Comparison of ENCODE assay signal across 1 cellular context in genomic region chr5:1185652-1186350, GRCh38.
A peak's percentile ranks its signal among the peaks of the same experiment; 100 is the strongest.
TF ChIP-seq lines count a peak whose summit lies in the region.

No MANE protein-coding gene starts in this region.

TF ChIP-seq in K562, 482 proteins besides CTCF, POLR2A, EP300 and RAD21 (continued from another document and continues in another):
- TF ChIP-seq ZBTB33 (CRISPR knock-in tag; IDR thresholded peaks at IDR 0.05) (no peak), ZNF79 (CRISPR knock-in tag; IDR thresholded peaks at IDR 0.05; ENCODE audit: low read depth) (peak; percentile 28; the same call in 1 of the 2 replicates), SLC30A9 (CRISPR knock-in tag; IDR thresholded peaks at IDR 0.05) (no peak), KLF13 (tag; IDR thresholded peaks at IDR 0.05; ENCODE audit: borderline replicate concordance, low read depth) (peak; percentile 62; the same call in 1 of the 2 replicates), KAT8 (IDR thresholded peaks at IDR 0.05; ENCODE audit: low read depth) (no peak), GABPB1 (CRISPR knock-in tag; IDR thresholded peaks at IDR 0.05) (no peak), ATF2 (CRISPR knock-in tag; IDR thresholded peaks at IDR 0.05) (no peak), MIER1 (IDR thresholded peaks at IDR 0.05; ENCODE audit: low read depth) (0 out of 2 replicates have a peak, but pooled peaks have one; percentile 46), TRIM24 (IDR thresholded peaks at IDR 0.05) (peak; percentile 90 to 94), VEZF1 (CRISPR knock-in tag; IDR thresholded peaks at IDR 0.05) (peak; percentile 75), AFF1 (IDR thresholded peaks at IDR 0.05; ENCODE audit: low read depth in 1 of 2, partially characterized antibody in 2 of 2) (peak in 1 of 2 experiments; percentile 48), HMGXB4 (CRISPR knock-in tag; IDR thresholded peaks at IDR 0.05) (no peak), MECOM (CRISPR knock-in tag; IDR thresholded peaks at IDR 0.05) (peak; percentile 78; the same call in 1 of the 2 replicates), USF1 (CRISPR knock-in tag; IDR thresholded peaks at IDR 0.05) (peak; percentile 16; the same call in 1 of the 2 replicates), SRSF3 (IDR thresholded peaks at IDR 0.05; ENCODE audit: insufficient read depth, low read length) (no peak), HNRNPLL (IDR thresholded peaks at IDR 0.05; ENCODE audit: low read depth, low read length, poor library complexity, severe bottlenecking) (peak; percentile 86), HLTF (IDR thresholded peaks at IDR 0.05) (no peak; the same call in 1 of the 2 replicates), SAP30 (IDR thresholded peaks at IDR 0.05; ENCODE audit: borderline replicate concordance, insufficient read depth, low read depth, low read length, poor library complexity, severe bottlenecking) (no peak), ZNF280A (IDR thresholded peaks at IDR 0.05; ENCODE audit: low read depth, partially characterized antibody) (no peak), ZNF586 (CRISPR knock-in tag; conservative IDR thresholded peaks at IDR 0.05) (no peak), CBFB (CRISPR knock-in tag; IDR thresholded peaks at IDR 0.05) (peak; percentile 42; the same call in 1 of the 2 replicates), MNT (conservative IDR thresholded peaks at IDR 0.05) (peak; percentile 44 to 75; a peak in 3 of 4 replicates), TAF1 (IDR thresholded peaks at IDR 0.05; ENCODE audit: control insufficient read depth, extremely low read depth, insufficient read depth, low read length, severe bottlenecking) (no peak), ZNF12 (CRISPR knock-in tag; IDR thresholded peaks at IDR 0.05) (no peak), EP400 (IDR thresholded peaks at IDR 0.05) (peak; percentile 41; the same call in 1 of the 2 replicates), FOXM1 (IDR thresholded peaks at IDR 0.05; ENCODE audit: low read depth) (peak; percentile 91), FOXM1 (CRISPR knock-in tag; IDR thresholded peaks at IDR 0.05; ENCODE audit: low read depth) (no peak)
- TF ChIP-seq, protein P1, sequence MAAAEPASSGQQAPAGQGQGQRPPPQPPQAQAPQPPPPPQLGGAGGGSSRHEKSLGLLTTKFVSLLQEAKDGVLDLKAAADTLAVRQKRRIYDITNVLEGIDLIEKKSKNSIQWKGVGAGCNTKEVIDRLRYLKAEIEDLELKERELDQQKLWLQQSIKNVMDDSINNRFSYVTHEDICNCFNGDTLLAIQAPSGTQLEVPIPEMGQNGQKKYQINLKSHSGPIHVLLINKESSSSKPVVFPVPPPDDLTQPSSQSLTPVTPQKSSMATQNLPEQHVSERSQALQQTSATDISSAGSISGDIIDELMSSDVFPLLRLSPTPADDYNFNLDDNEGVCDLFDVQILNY (CRISPR knock-in tag; IDR thresholded peaks at IDR 0.05): no peak
- TF ChIP-seq, protein P2, sequence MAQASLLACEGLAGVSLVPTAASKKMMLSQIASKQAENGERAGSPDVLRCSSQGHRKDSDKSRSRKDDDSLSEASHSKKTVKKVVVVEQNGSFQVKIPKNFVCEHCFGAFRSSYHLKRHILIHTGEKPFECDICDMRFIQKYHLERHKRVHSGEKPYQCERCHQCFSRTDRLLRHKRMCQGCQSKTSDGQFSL (CRISPR knock-in tag; IDR thresholded peaks at IDR 0.05): no peak
- TF ChIP-seq, protein P2 (tag; IDR thresholded peaks at IDR 0.05): no peak
- TF ChIP-seq, protein P3, sequence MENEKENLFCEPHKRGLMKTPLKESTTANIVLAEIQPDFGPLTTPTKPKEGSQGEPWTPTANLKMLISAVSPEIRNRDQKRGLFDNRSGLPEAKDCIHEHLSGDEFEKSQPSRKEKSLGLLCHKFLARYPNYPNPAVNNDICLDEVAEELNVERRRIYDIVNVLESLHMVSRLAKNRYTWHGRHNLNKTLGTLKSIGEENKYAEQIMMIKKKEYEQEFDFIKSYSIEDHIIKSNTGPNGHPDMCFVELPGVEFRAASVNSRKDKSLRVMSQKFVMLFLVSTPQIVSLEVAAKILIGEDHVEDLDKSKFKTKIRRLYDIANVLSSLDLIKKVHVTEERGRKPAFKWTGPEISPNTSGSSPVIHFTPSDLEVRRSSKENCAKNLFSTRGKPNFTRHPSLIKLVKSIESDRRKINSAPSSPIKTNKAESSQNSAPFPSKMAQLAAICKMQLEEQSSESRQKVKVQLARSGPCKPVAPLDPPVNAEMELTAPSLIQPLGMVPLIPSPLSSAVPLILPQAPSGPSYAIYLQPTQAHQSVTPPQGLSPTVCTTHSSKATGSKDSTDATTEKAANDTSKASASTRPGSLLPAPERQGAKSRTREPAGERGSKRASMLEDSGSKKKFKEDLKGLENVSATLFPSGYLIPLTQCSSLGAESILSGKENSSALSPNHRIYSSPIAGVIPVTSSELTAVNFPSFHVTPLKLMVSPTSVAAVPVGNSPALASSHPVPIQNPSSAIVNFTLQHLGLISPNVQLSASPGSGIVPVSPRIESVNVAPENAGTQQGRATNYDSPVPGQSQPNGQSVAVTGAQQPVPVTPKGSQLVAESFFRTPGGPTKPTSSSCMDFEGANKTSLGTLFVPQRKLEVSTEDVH (IDR thresholded peaks at IDR 0.05; ENCODE audit: low read depth, partially characterized antibody): no peak
- TF ChIP-seq, protein P4, sequence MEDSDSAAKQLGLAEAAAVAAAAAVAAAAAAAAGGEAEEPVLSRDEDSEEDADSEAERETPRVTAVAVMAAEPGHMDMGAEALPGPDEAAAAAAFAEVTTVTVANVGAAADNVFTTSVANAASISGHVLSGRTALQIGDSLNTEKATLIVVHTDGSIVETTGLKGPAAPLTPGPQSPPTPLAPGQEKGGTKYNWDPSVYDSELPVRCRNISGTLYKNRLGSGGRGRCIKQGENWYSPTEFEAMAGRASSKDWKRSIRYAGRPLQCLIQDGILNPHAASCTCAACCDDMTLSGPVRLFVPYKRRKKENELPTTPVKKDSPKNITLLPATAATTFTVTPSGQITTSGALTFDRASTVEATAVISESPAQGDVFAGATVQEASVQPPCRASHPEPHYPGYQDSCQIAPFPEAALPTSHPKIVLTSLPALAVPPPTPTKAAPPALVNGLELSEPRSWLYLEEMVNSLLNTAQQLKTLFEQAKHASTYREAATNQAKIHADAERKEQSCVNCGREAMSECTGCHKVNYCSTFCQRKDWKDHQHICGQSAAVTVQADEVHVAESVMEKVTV (CRISPR knock-in tag; IDR thresholded peaks at IDR 0.05): no peak
